Comparison of ENCODE assay signal across 17 cellular contexts in genomic region chr9:94672811-94673487, GRCh38. TPM values are rescaled to one million over a fixed set of nuclear protein-coding genes. Genes with fewer than 3 reads are reported as not detected.
DNase-seq lines count a peak whose midpoint lies in the region; ATAC-seq and TF ChIP-seq lines count a peak whose summit lies in the region.
"Had no signal": no experiment of that assay in that cellular context is flagged by ENCODE, and none has a peak within 500 bp of the region (broad histone marks: within the 10 kb centered on the region; RNA-seq: fewer than 3 reads in every experiment).

No MANE protein-coding gene starts in this region.

- H3K4me1 ChIP-seq in ascending aorta (peaks cover 7 to 17% of the 10 kb centered on the region in 2 donors), hepatocyte (ENCODE audit: insufficient read depth) (peaks cover 9% of the 10 kb centered on the region)
- H3K4me1 ChIP-seq: colonic mucosa had no signal

- TF ChIP-seq CTCF in ascending aorta (IDR thresholded peaks at IDR 0.05), result no peak
- no peak for TF ChIP-seq CTCF in hepatocyte (IDR thresholded peaks at IDR 0.05; ENCODE audit: poor library complexity)

- H3K79me2 ChIP-seq in hepatocyte, result no peaks in the 10 kb centered on the region

- H3K9me2 ChIP-seq in hepatocyte (replicated peaks; ENCODE audit: insufficient read depth), result no peaks in the 10 kb centered on the region

- WGBS in hepatocyte (ENCODE audit: low lambda C conversion rate, missing lambda C conversion rate), result 27% methylated on average over 2 of the region's 2 CpGs

- H3K27ac ChIP-seq in ascending aorta, result peak overlapping the region; percentile 5 to 9
- H3K27ac ChIP-seq in hepatocyte, result peak overlapping the region; percentile 74
- H3K27ac ChIP-seq: colonic mucosa, uterus had no signal

- H3K36me3 ChIP-seq in ascending aorta, result no peaks in the 10 kb centered on the region
- no peaks in the 10 kb centered on the region for H3K36me3 ChIP-seq in hepatocyte (replicated peaks; ENCODE audit: insufficient read depth, low read depth)
- H3K36me3 ChIP-seq: colonic mucosa, uterus had no signal

- H2AFZ ChIP-seq in hepatocyte, result peak overlapping the region; percentile 30

- H3K9me3 ChIP-seq in ascending aorta (no peaks in the 10 kb centered on the region), hepatocyte (ENCODE audit: low read depth) (no peaks in the 10 kb centered on the region)
- H3K9me3 ChIP-seq: colonic mucosa, uterus had no signal

- peak; percentile 64 for DNase-seq in ACHN
- DNase-seq in HT1080 (ENCODE audit: low read depth), result peak; percentile 73
- DNase-seq in ascending aorta (ENCODE audit: low spot score in 2 of 2), result no peak
- no peak for DNase-seq in hepatocyte (ENCODE audit: low spot score)
- DNase-seq: activated CD4-positive, alpha-beta memory T cell treated with anti-CD3 and anti-CD28 coated beads, Interleukin-2, amount 10 ng/mL, durations not matched to agents 7 days and 5 days; activated gamma-delta T cell treated with Interleukin-2 at 50 U/mL for 16 hours; colonic mucosa; DMS79 treated with DMSO at 0.1 percent for 48 hours; NCI-H2029; occipital lobe; T-helper 2 cell; uterus had no signal

- H3K4me3 ChIP-seq in ascending aorta, result no peak overlapping the region
- no peak overlapping the region for H3K4me3 ChIP-seq in hepatocyte
- H3K4me3 ChIP-seq: colonic mucosa, uterus had no signal

- no peak overlapping the region for H3K4me2 ChIP-seq in hepatocyte

- ATAC-seq in GM21723 (IDR thresholded peaks at IDR 0.05; ENCODE audit: unreplicated experiment), result no peak
- ATAC-seq in HG03175 (IDR thresholded peaks at IDR 0.05; ENCODE audit: unreplicated experiment), result no peak
- ATAC-seq in GM21786 (IDR thresholded peaks at IDR 0.05; ENCODE audit: unreplicated experiment), result no peak
- no peak for ATAC-seq in HG03342 (IDR thresholded peaks at IDR 0.05; ENCODE audit: unreplicated experiment)

- H4K20me1 ChIP-seq in hepatocyte (ENCODE audit: insufficient read depth, poor library complexity, severe bottlenecking), result no peaks in the 10 kb centered on the region

- intact Hi-C loops in ascending aorta (cut with DNase I), result loop anchor here (10.0 kb wide), 2 partner anchors 192 to 232 kb away; no protein-coding TSS in a partner anchor

- in situ Hi-C loops in ACHN (cut with HindIII; ENCODE audit: low pct_ligation_motif_present, low pct_unique_long_range_greater_than_20kb, low sequenced_read_pairs), result no loop called here

- H3K27me3 ChIP-seq in ascending aorta, result no peaks in the 10 kb centered on the region
- no peaks in the 10 kb centered on the region for H3K27me3 ChIP-seq in hepatocyte
- H3K27me3 ChIP-seq: colonic mucosa, uterus had no signal

RNA-seq across cellular contexts. Expression of gene FBP1, which starts 33.6 kb away (rescaled TPM):
- not detected in 2 replicates for total RNA-seq in HT1080 (2014; rRNA removed; shearing (Covaris generic))
- polyA plus RNA-seq in HT1080 (2015; cell fraction: cytosol; rRNA removed), result 0.12 TPM in 1 of 2 replicates, not detected in the other
- not detected in 2 replicates for polyA plus RNA-seq in HT1080 (2015; cell fraction: nucleus; rRNA removed)
- total RNA-seq in ascending aorta (4.8 TPM), hepatocyte (24.0 and 31.2 TPM in 2 replicates)
- polyA plus RNA-seq in hepatocyte, result 38.4 and 65.3 TPM in 2 replicates
- total RNA-seq: occipital lobe had no signal
- polyA plus RNA-seq: AG04450 had no signal

RNA-seq across cellular contexts. Expression of gene AOPEP, which starts 53.5 kb away (rescaled TPM):
- 24.1 and 25.3 TPM in 2 replicates for total RNA-seq in HT1080 (2014; rRNA removed; shearing (Covaris generic))
- polyA plus RNA-seq in HT1080 (2015; cell fraction: cytosol; rRNA removed), result 15.7 and 16.9 TPM in 2 replicates
- polyA plus RNA-seq in HT1080 (2015; cell fraction: nucleus; rRNA removed), result 17.0 and 19.5 TPM in 2 replicates
- total RNA-seq in ascending aorta (333 TPM), hepatocyte (82.1 and 101 TPM in 2 replicates)
- polyA plus RNA-seq in hepatocyte, result 81.3 and 82.8 TPM in 2 replicates

Comparison
In these comparisons a context has a peak if more than half of its experiments do, and no peak if none do; other contexts are left out.
1. DNase-seq: peak in ACHN (single experiment) and HT1080 (single experiment); none in ascending aorta (0 of 2) and hepatocyte (single experiment).